In the genomic region with DNA sequence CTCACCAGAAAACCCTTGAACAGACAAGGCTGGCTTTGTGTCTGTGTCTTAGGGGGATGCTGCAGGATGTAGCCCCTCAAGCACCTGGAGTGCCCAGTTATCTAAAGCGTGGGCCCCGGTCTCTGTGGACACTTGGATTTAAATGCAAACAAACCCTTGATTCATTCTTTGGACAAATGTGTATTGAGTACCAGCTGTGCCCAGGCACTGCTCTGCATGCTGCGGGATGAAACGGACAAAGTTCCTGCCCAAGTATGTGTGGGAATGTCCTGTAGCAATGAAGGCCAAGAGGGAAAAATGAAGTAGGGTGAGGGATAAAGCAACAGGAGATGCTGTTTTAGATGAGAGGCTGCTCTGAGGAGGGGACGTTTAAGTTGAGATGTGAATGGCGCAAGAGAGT, we compare ENCODE assay signal across 1 cellular context.
TF ChIP-seq lines count a peak whose summit lies in the region.

No MANE protein-coding gene starts in this region.

TF ChIP-seq in GM23338, 12 proteins besides CTCF, POLR2A, EP300 and RAD21:
- TF ChIP-seq REST (IDR thresholded peaks at IDR 0.05; ENCODE audit: unreplicated experiment) (no peak), EZH2phosphoT487 (IDR thresholded peaks at IDR 0.05; ENCODE audit: unreplicated experiment) (no peak), EZH2 (IDR thresholded peaks at IDR 0.05; ENCODE audit: low read depth, unreplicated experiment) (no peak), JUNB (IDR thresholded peaks at IDR 0.05; ENCODE audit: unreplicated experiment) (no peak), CREB1 (CRISPR knock-in tag; IDR thresholded peaks at IDR 0.05; ENCODE audit: low read depth) (no peak), ZNF462 (CRISPR knock-in tag; IDR thresholded peaks at IDR 0.05) (no peak), ZNF114 (CRISPR knock-in tag; IDR thresholded peaks at IDR 0.05) (no peak), STAT1 (IDR thresholded peaks at IDR 0.05; ENCODE audit: unreplicated experiment) (no peak), NANOG (IDR thresholded peaks at IDR 0.05; ENCODE audit: borderline replicate concordance) (no peak), ZNF331 (CRISPR knock-in tag; IDR thresholded peaks at IDR 0.05; ENCODE audit: low read depth) (no peak), POLR2AphosphoS5 (IDR thresholded peaks at IDR 0.05; ENCODE audit: low read depth) (no peak)
